Comparison of ENCODE assay signal across 1 cellular context in genomic region chr4:89800527-89801103, GRCh38.
TF ChIP-seq lines count a peak whose summit lies in the region.

No MANE protein-coding gene starts in this region.

TF ChIP-seq in K562, 482 proteins besides CTCF, POLR2A, EP300 and RAD21:
- TF ChIP-seq PHB (CRISPR knock-in tag; IDR thresholded peaks at IDR 0.05) (no peak), KHSRP (IDR thresholded peaks at IDR 0.05) (no peak), HOMEZ (CRISPR knock-in tag; IDR thresholded peaks at IDR 0.05) (no peak), ZNF717 (CRISPR knock-in tag; IDR thresholded peaks at IDR 0.05) (no peak), ZNF668 (CRISPR knock-in tag; IDR thresholded peaks at IDR 0.05) (no peak), FOXJ2 (tag; IDR thresholded peaks at IDR 0.05) (no peak), ZNF212 (CRISPR knock-in tag; IDR thresholded peaks at IDR 0.05) (no peak), MAFG (tag; conservative IDR thresholded peaks at IDR 0.05) (no peak), SIRT6 (IDR thresholded peaks at IDR 0.05; ENCODE audit: low read depth, low read length) (no peak), ZNF766 (CRISPR knock-in tag; conservative IDR thresholded peaks at IDR 0.05) (no peak), NR2F6 (CRISPR knock-in tag; IDR thresholded peaks at IDR 0.05) (no peak), TBP (optimal IDR thresholded peaks at IDR 0.05; ENCODE audit: low read depth, low read length) (no peak), SAP30 (IDR thresholded peaks at IDR 0.05; ENCODE audit: borderline replicate concordance, insufficient read depth, low read depth, low read length, poor library complexity, severe bottlenecking) (no peak), FIP1L1 (IDR thresholded peaks at IDR 0.05; ENCODE audit: low read depth, low read length, poor library complexity, severe bottlenecking) (no peak), ZNF699 (CRISPR knock-in tag; IDR thresholded peaks at IDR 0.05; ENCODE audit: insufficient replicate concordance) (no peak), ZNF253 (CRISPR knock-in tag; conservative IDR thresholded peaks at IDR 0.05) (no peak)
